Comparison of ENCODE assay signal across 1 cellular context in genomic region chr11:60841797-60842687, GRCh38.
TF ChIP-seq lines count a peak whose summit lies in the region.

Gene CCDC86, plus strand, starts transcription at chr11:60842113. Its CDS starts 12 bp downstream, at chr11:60842125.

TF ChIP-seq in HepG2, 621 proteins besides CTCF, POLR2A, EP300 and RAD21 (continued from another document and continues in another):
- TF ChIP-seq ELK4 (CRISPR knock-in tag; IDR thresholded peaks at IDR 0.05; ENCODE audit: borderline replicate concordance) (no peak), KDM5A (IDR thresholded peaks at IDR 0.05; ENCODE audit: borderline replicate concordance, low read length) (peak; percentile 97), MAFF (IDR thresholded peaks at IDR 0.05; ENCODE audit: low read depth, low read length) (peak; percentile 39; the same call in 1 of the 2 replicates), NFE2 (CRISPR knock-in tag; IDR thresholded peaks at IDR 0.05) (no peak), TRIM22 (IDR thresholded peaks at IDR 0.05) (no peak), MZF1 (CRISPR knock-in tag; IDR thresholded peaks at IDR 0.05; ENCODE audit: borderline replicate concordance) (peak; percentile 6; the same call in 1 of the 2 replicates), RNF2 (conservative IDR thresholded peaks at IDR 0.05; ENCODE audit: low read depth) (no peak; the same call in 1 of the 2 replicates), SMYD3 (CRISPR knock-in tag; IDR thresholded peaks at IDR 0.05) (no peak), ZNF432 (CRISPR knock-in tag; IDR thresholded peaks at IDR 0.05; ENCODE audit: borderline replicate concordance) (no peak), GTF2F1 (IDR thresholded peaks at IDR 0.05; ENCODE audit: low read length) (no peak), SIN3B (IDR thresholded peaks at IDR 0.05; ENCODE audit: low read length) (peak; percentile 86; the same call in 1 of the 2 replicates), BHLHE40 (IDR thresholded peaks at IDR 0.05; ENCODE audit: low read length) (peak; percentile 100), ZNF513 (CRISPR knock-in tag; conservative IDR thresholded peaks at IDR 0.05) (no peak; the same call in 1 of the 2 replicates), HES4 (CRISPR knock-in tag; IDR thresholded peaks at IDR 0.05; ENCODE audit: borderline replicate concordance) (peak; percentile 78; the same call in 1 of the 2 replicates), KDM6A (CRISPR knock-in tag; IDR thresholded peaks at IDR 0.05; ENCODE audit: low read depth) (no peak), RXRB (CRISPR knock-in tag; IDR thresholded peaks at IDR 0.05; ENCODE audit: borderline replicate concordance) (peak; percentile 62), KMT2B (CRISPR knock-in tag; IDR thresholded peaks at IDR 0.05) (peak; percentile 97), RBAK (CRISPR knock-in tag; IDR thresholded peaks at IDR 0.05) (no peak), FOXO1 (CRISPR knock-in tag; IDR thresholded peaks at IDR 0.05) (peak; percentile 88), SKIL (CRISPR knock-in tag; IDR thresholded peaks at IDR 0.05; ENCODE audit: borderline replicate concordance) (peak; percentile 55; the same call in 1 of the 2 replicates), ZBTB38 (CRISPR knock-in tag; IDR thresholded peaks at IDR 0.05) (0 out of 2 replicates have a peak, but pooled peaks have one; percentile 37), GATAD2A (CRISPR knock-in tag; IDR thresholded peaks at IDR 0.05) (peak; percentile 63; the same call in 1 of the 2 replicates), IKZF4 (CRISPR knock-in tag; IDR thresholded peaks at IDR 0.05; ENCODE audit: borderline replicate concordance, low read depth, not compliant biosample characterization) (peak; percentile 86), ZNF720 (CRISPR knock-in tag; IDR thresholded peaks at IDR 0.05) (no peak), ARHGAP35 (CRISPR knock-in tag; IDR thresholded peaks at IDR 0.05; ENCODE audit: borderline replicate concordance) (peak; percentile 76; the same call in 1 of the 2 replicates), KIAA2018 (CRISPR knock-in tag; IDR thresholded peaks at IDR 0.05; ENCODE audit: borderline replicate concordance) (0 out of 2 replicates have a peak, but pooled peaks have one; percentile 37), JARID2 (CRISPR knock-in tag; IDR thresholded peaks at IDR 0.05; ENCODE audit: insufficient replicate concordance) (peak; percentile 88), SAP130 (CRISPR knock-in tag; IDR thresholded peaks at IDR 0.05; ENCODE audit: low read depth) (peak; percentile 100), ZNF7 (CRISPR knock-in tag; IDR thresholded peaks at IDR 0.05) (no peak), ZNF740 (CRISPR knock-in tag; IDR thresholded peaks at IDR 0.05) (peak; percentile 95), TARDBP (CRISPR knock-in tag; IDR thresholded peaks at IDR 0.05) (peak; percentile 86), HHEX (CRISPR knock-in tag; IDR thresholded peaks at IDR 0.05) (no peak), XBP1 (CRISPR knock-in tag; IDR thresholded peaks at IDR 0.05) (no peak), RXRA (CRISPR knock-in tag; IDR thresholded peaks at IDR 0.05) (peak; percentile 71), ZNF510 (CRISPR knock-in tag; IDR thresholded peaks at IDR 0.05; ENCODE audit: low read depth) (no peak), GABPA (IDR thresholded peaks at IDR 0.05; ENCODE audit: low read depth, low read length) (no peak), GABPA (CRISPR knock-in tag; IDR thresholded peaks at IDR 0.05; ENCODE audit: low read depth) (peak; percentile 80), ZC3H4 (CRISPR knock-in tag; IDR thresholded peaks at IDR 0.05; ENCODE audit: borderline replicate concordance) (no peak), ZNF275 (CRISPR knock-in tag; IDR thresholded peaks at IDR 0.05; ENCODE audit: borderline replicate concordance) (no peak), SP4 (CRISPR knock-in tag; IDR thresholded peaks at IDR 0.05) (peak; percentile 81), ZFP82 (CRISPR knock-in tag; IDR thresholded peaks at IDR 0.05; ENCODE audit: borderline replicate concordance) (no peak), MED1 (CRISPR knock-in tag; IDR thresholded peaks at IDR 0.05) (peak; percentile 83; the same call in 1 of the 2 replicates), MLLT10 (CRISPR knock-in tag; IDR thresholded peaks at IDR 0.05) (no peak), ZNF530 (CRISPR knock-in tag; IDR thresholded peaks at IDR 0.05; ENCODE audit: low read depth) (no peak), ZNF607 (CRISPR knock-in tag; IDR thresholded peaks at IDR 0.05; ENCODE audit: borderline replicate concordance) (peak; percentile 86), ZNF205 (CRISPR knock-in tag; IDR thresholded peaks at IDR 0.05) (no peak), SRF (IDR thresholded peaks at IDR 0.05; ENCODE audit: low read depth, low read length) (peak; percentile 82), EHMT2 (IDR thresholded peaks at IDR 0.05; ENCODE audit: borderline replicate concordance, low read depth, low read length) (no peak), MTA3 (CRISPR knock-in tag; IDR thresholded peaks at IDR 0.05) (no peak), ZNF619 (CRISPR knock-in tag; IDR thresholded peaks at IDR 0.05) (0 out of 2 replicates have a peak, but pooled peaks have one; percentile 27), MYNN (CRISPR knock-in tag; IDR thresholded peaks at IDR 0.05; ENCODE audit: low read depth) (no peak), ZFP62 (CRISPR knock-in tag; IDR thresholded peaks at IDR 0.05) (no peak), ZNF263 (CRISPR knock-in tag; IDR thresholded peaks at IDR 0.05) (peak; percentile 34; the same call in 1 of the 2 replicates), ZNF124 (CRISPR knock-in tag; IDR thresholded peaks at IDR 0.05) (no peak), ZNF563 (CRISPR knock-in tag; IDR thresholded peaks at IDR 0.05) (0 out of 2 replicates have a peak, but pooled peaks have one; percentile 68), MTF2 (CRISPR knock-in tag; IDR thresholded peaks at IDR 0.05; ENCODE audit: borderline replicate concordance) (no peak), CENPT (CRISPR knock-in tag; IDR thresholded peaks at IDR 0.05; ENCODE audit: low read depth) (peak; percentile 76; the same call in 1 of the 2 replicates), ATF7-NPFF (CRISPR knock-in tag; IDR thresholded peaks at IDR 0.05; ENCODE audit: low read depth) (no peak; the same call in none of the 2 replicates)
